In genomic region chr11:48168815-48169214, GRCh38 we compare ENCODE assay signal across 24 cellular contexts. TPM values are rescaled to one million over a fixed set of nuclear protein-coding genes. Genes with fewer than 3 reads are reported as not detected.
DNase-seq lines count a peak whose midpoint lies in the region; ATAC-seq and TF ChIP-seq lines count a peak whose summit lies in the region.
"Had no signal": no experiment of that assay in that cellular context is flagged by ENCODE, and none has a peak within 500 bp of the region (broad histone marks: within the 10 kb centered on the region; RNA-seq: fewer than 3 reads in every experiment).

No MANE protein-coding gene starts in this region.

- no peaks in the 10 kb centered on the region for H3K27me3 ChIP-seq in right atrium auricular region

- intact Hi-C loops in left cardiac atrium (cut with DNase I) (no loop called here), mucosa of descending colon (cut with DNase I, micrococcal nuclease) (no loop called here)

- H3K36me3 ChIP-seq in right atrium auricular region: no peaks in the 10 kb centered on the region
- no peaks in the 10 kb centered on the region for H3K36me3 ChIP-seq in mucosa of descending colon (ENCODE audit: low read depth)

- H3K4me3 ChIP-seq in right atrium auricular region (no peak overlapping the region), mucosa of descending colon (no peak overlapping the region)
- H3K4me3 ChIP-seq: SK-N-MC had no signal

- peak overlapping the region; percentile 74 to 78 for H3K27ac ChIP-seq in right atrium auricular region
- H3K27ac ChIP-seq: 22Rv1, SK-N-MC had no signal

- no peaks in the 10 kb centered on the region for H3K9me3 ChIP-seq in right atrium auricular region
- H3K9me3 ChIP-seq in mucosa of descending colon: no peaks in the 10 kb centered on the region

- peaks cover 0 to 49% of the 10 kb centered on the region in 2 donors for H3K4me1 ChIP-seq in right atrium auricular region
- H3K4me1 ChIP-seq in mucosa of descending colon (ENCODE audit: low read depth): no peaks in the 10 kb centered on the region

- ATAC-seq in left cardiac atrium: no peak
- peak; percentile 52 for ATAC-seq in mucosa of descending colon

- peak; percentile 11 for DNase-seq in NCI-H748 (lab: John Stamatoyannopoulos, UW; ENCODE audit: unreplicated experiment)
- no peak for DNase-seq in NCI-H748 treated with DMSO at 0.1 percent for 48 hours (lab: John Stamatoyannopoulos, UW)
- no peak for DNase-seq in right atrium auricular region (ENCODE audit: low spot score)
- no peak for DNase-seq in left cardiac atrium
- no peak for DNase-seq in mucosa of descending colon
- DNase-seq in NCI-H2227 (lab: John Stamatoyannopoulos, UW; ENCODE audit: unreplicated experiment): no peak
- no peak for DNase-seq in NK-92 treated with Interleukin-12 subunit alpha and Interleukin-12 subunit beta, amount 100 ng/mL, for 24 hours (lab: John Stamatoyannopoulos, UW)
- no peak for DNase-seq in COLO668 (lab: John Stamatoyannopoulos, UW; ENCODE audit: unreplicated experiment)
- DNase-seq: ACHN, C1 segment of cervical spinal cord, DMS53, GDM1, KG1, NCI-H1092 treated with DMSO at 0.1 percent for 48 hours, NCI-H1436 treated with DMSO at 0.1 percent for 48 hours, NCI-H2029, NCI-H2171, NCI-H524 treated with DMSO at 0.1 percent for 48 hours, SHP77 had no signal

- TF ChIP-seq CTCF in right atrium auricular region (IDR thresholded peaks at IDR 0.05) (no peak), mucosa of descending colon (IDR thresholded peaks at IDR 0.05) (no peak)

RNA-seq across cellular contexts. Expression of gene OR4B1, which starts 47.8 kb away (rescaled TPM):
- total RNA-seq in right atrium auricular region: not detected
- not detected for total RNA-seq in left cardiac atrium
- total RNA-seq in mucosa of descending colon: not detected
- total RNA-seq: H4, HT1080, RPMI7951 had no signal
